Comparison of ENCODE assay signal across 1 cellular context in the genomic region with DNA sequence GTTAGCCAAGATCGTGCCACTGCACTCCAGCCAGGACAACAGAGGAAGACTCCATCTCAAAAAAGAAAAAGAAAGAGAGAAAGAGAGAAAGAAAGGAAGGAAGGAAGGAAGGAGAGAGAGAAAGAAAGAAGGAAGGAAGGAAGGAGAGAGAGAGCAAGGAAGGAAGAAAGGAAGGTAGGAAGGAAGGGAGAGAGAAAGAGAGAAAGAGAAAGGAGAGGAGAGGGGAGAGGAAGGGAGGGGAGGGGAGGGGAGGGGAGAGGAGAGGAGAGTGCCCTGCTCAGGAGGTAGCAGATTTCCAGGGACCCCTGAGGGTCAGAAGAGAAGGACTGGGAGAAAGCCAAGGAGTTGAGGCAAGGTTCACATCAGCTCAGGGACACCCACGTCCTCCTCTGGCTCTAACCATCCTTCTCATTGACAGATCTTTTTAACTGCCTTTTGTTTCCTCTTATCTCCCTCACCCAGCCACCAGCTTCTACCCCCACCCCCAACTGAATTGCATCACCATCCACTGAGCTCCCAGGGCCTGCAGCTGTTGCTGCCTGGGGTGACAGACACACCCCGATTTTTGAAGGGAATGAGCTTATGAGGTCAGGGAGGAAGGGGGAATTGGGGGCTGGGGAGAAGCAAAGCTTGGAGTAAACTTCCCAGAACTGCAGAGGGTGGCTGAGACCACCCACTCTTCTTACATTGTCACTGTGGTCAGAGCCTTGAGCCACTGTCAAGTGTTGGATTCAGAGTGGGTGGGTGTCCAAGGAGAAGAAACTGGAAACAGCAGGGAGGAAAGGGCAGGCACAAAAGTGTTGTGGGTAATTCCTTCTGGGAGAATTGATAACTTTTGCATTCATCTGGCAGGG.
A peak's percentile ranks its signal among the peaks of the same experiment; 100 is the strongest.
TF ChIP-seq lines count a peak whose summit lies in the region.

No MANE protein-coding gene starts in this region.

TF ChIP-seq in K562, 482 proteins besides CTCF, POLR2A, EP300 and RAD21 (continued from another document and continues in another):
- TF ChIP-seq, protein P1, sequence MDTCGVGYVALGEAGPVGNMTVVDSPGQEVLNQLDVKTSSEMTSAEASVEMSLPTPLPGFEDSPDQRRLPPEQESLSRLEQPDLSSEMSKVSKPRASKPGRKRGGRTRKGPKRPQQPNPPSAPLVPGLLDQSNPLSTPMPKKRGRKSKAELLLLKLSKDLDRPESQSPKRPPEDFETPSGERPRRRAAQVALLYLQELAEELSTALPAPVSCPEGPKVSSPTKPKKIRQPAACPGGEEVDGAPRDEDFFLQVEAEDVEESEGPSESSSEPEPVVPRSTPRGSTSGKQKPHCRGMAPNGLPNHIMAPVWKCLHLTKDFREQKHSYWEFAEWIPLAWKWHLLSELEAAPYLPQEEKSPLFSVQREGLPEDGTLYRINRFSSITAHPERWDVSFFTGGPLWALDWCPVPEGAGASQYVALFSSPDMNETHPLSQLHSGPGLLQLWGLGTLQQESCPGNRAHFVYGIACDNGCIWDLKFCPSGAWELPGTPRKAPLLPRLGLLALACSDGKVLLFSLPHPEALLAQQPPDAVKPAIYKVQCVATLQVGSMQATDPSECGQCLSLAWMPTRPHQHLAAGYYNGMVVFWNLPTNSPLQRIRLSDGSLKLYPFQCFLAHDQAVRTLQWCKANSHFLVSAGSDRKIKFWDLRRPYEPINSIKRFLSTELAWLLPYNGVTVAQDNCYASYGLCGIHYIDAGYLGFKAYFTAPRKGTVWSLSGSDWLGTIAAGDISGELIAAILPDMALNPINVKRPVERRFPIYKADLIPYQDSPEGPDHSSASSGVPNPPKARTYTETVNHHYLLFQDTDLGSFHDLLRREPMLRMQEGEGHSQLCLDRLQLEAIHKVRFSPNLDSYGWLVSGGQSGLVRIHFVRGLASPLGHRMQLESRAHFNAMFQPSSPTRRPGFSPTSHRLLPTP (IDR thresholded peaks at IDR 0.05; ENCODE audit: borderline replicate concordance, extremely low read depth, insufficient read length), result no peak
- TF ChIP-seq SP2 (IDR thresholded peaks at IDR 0.05; ENCODE audit: extremely low read depth, low read depth, low read length, poor library complexity, severe bottlenecking), result no peak
- TF ChIP-seq, protein P2, sequence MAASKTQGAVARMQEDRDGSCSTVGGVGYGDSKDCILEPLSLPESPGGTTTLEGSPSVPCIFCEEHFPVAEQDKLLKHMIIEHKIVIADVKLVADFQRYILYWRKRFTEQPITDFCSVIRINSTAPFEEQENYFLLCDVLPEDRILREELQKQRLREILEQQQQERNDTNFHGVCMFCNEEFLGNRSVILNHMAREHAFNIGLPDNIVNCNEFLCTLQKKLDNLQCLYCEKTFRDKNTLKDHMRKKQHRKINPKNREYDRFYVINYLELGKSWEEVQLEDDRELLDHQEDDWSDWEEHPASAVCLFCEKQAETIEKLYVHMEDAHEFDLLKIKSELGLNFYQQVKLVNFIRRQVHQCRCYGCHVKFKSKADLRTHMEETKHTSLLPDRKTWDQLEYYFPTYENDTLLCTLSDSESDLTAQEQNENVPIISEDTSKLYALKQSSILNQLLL (CRISPR knock-in tag; IDR thresholded peaks at IDR 0.05; ENCODE audit: borderline replicate concordance), result no peak
- no peak for TF ChIP-seq POLR2G (IDR thresholded peaks at IDR 0.05; ENCODE audit: low read depth, low read length)
- TF ChIP-seq KLF16 (IDR thresholded peaks at IDR 0.05), result peak; percentile 99
- TF ChIP-seq, protein P3, sequence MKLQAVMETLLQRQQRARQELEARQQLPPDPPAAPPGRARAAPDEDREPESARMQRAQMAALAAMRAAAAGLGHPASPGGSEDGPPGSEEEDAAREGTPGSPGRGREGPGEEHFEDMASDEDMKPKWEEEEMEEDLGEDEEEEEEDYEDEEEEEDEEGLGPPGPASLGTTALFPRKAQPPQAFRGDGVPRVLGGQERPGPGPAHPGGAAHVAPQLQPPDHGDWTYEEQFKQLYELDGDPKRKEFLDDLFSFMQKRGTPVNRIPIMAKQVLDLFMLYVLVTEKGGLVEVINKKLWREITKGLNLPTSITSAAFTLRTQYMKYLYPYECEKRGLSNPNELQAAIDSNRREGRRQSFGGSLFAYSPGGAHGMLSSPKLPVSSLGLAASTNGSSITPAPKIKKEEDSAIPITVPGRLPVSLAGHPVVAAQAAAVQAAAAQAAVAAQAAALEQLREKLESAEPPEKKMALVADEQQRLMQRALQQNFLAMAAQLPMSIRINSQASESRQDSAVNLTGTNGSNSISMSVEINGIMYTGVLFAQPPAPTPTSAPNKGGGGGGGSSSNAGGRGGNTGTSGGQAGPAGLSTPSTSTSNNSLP (IDR thresholded peaks at IDR 0.05; ENCODE audit: borderline replicate concordance, low read depth, low read length), result no peak
- peak; percentile 93 to 99 for TF ChIP-seq RCOR1 (IDR thresholded peaks at IDR 0.05; ENCODE audit: borderline replicate concordance in 1 of 2, low read depth in 2 of 2, low read length in 2 of 2)
- peak; percentile 54; the same call in 1 of the 2 replicates for TF ChIP-seq KAT7 (CRISPR knock-in tag; IDR thresholded peaks at IDR 0.05; ENCODE audit: borderline replicate concordance)
- TF ChIP-seq ZNF3 (CRISPR knock-in tag; IDR thresholded peaks at IDR 0.05), result no peak
- TF ChIP-seq ZNF436 (CRISPR knock-in tag; IDR thresholded peaks at IDR 0.05), result no peak
- TF ChIP-seq HEY1 (CRISPR knock-in tag; IDR thresholded peaks at IDR 0.05; ENCODE audit: borderline replicate concordance), result peak; percentile 94
- TF ChIP-seq ZNF23 (CRISPR knock-in tag; IDR thresholded peaks at IDR 0.05), result no peak
- TF ChIP-seq ZNF766 (CRISPR knock-in tag; conservative IDR thresholded peaks at IDR 0.05), result peak; percentile 95
- no peak for TF ChIP-seq ILF3 (IDR thresholded peaks at IDR 0.05; ENCODE audit: borderline replicate concordance)
- peak; percentile 97 for TF ChIP-seq OTX1 (CRISPR knock-in tag; IDR thresholded peaks at IDR 0.05)
- TF ChIP-seq, protein P4, sequence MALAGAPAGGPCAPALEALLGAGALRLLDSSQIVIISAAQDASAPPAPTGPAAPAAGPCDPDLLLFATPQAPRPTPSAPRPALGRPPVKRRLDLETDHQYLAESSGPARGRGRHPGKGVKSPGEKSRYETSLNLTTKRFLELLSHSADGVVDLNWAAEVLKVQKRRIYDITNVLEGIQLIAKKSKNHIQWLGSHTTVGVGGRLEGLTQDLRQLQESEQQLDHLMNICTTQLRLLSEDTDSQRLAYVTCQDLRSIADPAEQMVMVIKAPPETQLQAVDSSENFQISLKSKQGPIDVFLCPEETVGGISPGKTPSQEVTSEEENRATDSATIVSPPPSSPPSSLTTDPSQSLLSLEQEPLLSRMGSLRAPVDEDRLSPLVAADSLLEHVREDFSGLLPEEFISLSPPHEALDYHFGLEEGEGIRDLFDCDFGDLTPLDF (CRISPR knock-in tag; IDR thresholded peaks at IDR 0.05), result no peak; the same call in 1 of the 2 replicates
- TF ChIP-seq RBM22 (IDR thresholded peaks at IDR 0.05; ENCODE audit: low read depth, low read length, poor library complexity, severe bottlenecking), result no peak
- TF ChIP-seq, protein P5, sequence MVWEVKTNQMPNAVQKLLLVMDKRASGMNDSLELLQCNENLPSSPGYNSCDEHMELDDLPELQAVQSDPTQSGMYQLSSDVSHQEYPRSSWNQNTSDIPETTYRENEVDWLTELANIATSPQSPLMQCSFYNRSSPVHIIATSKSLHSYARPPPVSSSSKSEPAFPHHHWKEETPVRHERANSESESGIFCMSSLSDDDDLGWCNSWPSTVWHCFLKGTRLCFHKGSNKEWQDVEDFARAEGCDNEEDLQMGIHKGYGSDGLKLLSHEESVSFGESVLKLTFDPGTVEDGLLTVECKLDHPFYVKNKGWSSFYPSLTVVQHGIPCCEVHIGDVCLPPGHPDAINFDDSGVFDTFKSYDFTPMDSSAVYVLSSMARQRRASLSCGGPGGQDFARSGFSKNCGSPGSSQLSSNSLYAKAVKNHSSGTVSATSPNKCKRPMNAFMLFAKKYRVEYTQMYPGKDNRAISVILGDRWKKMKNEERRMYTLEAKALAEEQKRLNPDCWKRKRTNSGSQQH (CRISPR knock-in tag; IDR thresholded peaks at IDR 0.05), result peak; percentile 91
- TF ChIP-seq, protein P6, sequence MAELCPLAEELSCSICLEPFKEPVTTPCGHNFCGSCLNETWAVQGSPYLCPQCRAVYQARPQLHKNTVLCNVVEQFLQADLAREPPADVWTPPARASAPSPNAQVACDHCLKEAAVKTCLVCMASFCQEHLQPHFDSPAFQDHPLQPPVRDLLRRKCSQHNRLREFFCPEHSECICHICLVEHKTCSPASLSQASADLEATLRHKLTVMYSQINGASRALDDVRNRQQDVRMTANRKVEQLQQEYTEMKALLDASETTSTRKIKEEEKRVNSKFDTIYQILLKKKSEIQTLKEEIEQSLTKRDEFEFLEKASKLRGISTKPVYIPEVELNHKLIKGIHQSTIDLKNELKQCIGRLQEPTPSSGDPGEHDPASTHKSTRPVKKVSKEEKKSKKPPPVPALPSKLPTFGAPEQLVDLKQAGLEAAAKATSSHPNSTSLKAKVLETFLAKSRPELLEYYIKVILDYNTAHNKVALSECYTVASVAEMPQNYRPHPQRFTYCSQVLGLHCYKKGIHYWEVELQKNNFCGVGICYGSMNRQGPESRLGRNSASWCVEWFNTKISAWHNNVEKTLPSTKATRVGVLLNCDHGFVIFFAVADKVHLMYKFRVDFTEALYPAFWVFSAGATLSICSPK (IDR thresholded peaks at IDR 0.05; ENCODE audit: borderline replicate concordance), result peak; percentile 67; the same call in 1 of the 2 replicates
- TF ChIP-seq, protein P7, sequence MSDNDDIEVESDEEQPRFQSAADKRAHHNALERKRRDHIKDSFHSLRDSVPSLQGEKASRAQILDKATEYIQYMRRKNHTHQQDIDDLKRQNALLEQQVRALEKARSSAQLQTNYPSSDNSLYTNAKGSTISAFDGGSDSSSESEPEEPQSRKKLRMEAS (CRISPR knock-in tag; IDR thresholded peaks at IDR 0.05), result peak; percentile 75
- peak; percentile 69 for TF ChIP-seq SMARCA5 (IDR thresholded peaks at IDR 0.05)
- TF ChIP-seq MECOM (CRISPR knock-in tag; IDR thresholded peaks at IDR 0.05), result peak; percentile 90
- no peak for TF ChIP-seq HDAC8 (tag; IDR thresholded peaks at IDR 0.05)
- TF ChIP-seq PCBP1 (IDR thresholded peaks at IDR 0.05; ENCODE audit: low read depth, low read length, poor library complexity, severe bottlenecking), result peak; percentile 60
- peak; percentile 98 for TF ChIP-seq NCOA1 (IDR thresholded peaks at IDR 0.05; ENCODE audit: low read depth)
- no peak for TF ChIP-seq ZNF780A (CRISPR knock-in tag; IDR thresholded peaks at IDR 0.05)
- TF ChIP-seq BRF1 (IDR thresholded peaks at IDR 0.05; ENCODE audit: borderline replicate concordance, extremely low read depth, insufficient read length), result no peak
- TF ChIP-seq ZBTB8A (IDR thresholded peaks at IDR 0.05; ENCODE audit: partially characterized antibody), result no peak
- TF ChIP-seq, protein P8, sequence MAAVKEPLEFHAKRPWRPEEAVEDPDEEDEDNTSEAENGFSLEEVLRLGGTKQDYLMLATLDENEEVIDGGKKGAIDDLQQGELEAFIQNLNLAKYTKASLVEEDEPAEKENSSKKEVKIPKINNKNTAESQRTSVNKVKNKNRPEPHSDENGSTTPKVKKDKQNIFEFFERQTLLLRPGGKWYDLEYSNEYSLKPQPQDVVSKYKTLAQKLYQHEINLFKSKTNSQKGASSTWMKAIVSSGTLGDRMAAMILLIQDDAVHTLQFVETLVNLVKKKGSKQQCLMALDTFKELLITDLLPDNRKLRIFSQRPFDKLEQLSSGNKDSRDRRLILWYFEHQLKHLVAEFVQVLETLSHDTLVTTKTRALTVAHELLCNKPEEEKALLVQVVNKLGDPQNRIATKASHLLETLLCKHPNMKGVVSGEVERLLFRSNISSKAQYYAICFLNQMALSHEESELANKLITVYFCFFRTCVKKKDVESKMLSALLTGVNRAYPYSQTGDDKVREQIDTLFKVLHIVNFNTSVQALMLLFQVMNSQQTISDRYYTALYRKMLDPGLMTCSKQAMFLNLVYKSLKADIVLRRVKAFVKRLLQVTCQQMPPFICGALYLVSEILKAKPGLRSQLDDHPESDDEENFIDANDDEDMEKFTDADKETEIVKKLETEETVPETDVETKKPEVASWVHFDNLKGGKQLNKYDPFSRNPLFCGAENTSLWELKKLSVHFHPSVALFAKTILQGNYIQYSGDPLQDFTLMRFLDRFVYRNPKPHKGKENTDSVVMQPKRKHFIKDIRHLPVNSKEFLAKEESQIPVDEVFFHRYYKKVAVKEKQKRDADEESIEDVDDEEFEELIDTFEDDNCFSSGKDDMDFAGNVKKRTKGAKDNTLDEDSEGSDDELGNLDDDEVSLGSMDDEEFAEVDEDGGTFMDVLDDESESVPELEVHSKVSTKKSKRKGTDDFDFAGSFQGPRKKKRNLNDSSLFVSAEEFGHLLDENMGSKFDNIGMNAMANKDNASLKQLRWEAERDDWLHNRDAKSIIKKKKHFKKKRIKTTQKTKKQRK (IDR thresholded peaks at IDR 0.05; ENCODE audit: borderline replicate concordance, low read depth, low read length), result no peak
- no peak for TF ChIP-seq ZNF77 (CRISPR knock-in tag; IDR thresholded peaks at IDR 0.05)
- 0 out of 2 replicates have a peak, but pooled peaks have one; percentile 34 for TF ChIP-seq FOXK1 (CRISPR knock-in tag; IDR thresholded peaks at IDR 0.05; ENCODE audit: borderline replicate concordance)
- peak; percentile 98 for TF ChIP-seq PML (IDR thresholded peaks at IDR 0.05; ENCODE audit: low read length)
- no peak; the same call in 1 of the 2 replicates for TF ChIP-seq CBX5 (IDR thresholded peaks at IDR 0.05; ENCODE audit: borderline replicate concordance, low read depth)
- TF ChIP-seq, protein P9, sequence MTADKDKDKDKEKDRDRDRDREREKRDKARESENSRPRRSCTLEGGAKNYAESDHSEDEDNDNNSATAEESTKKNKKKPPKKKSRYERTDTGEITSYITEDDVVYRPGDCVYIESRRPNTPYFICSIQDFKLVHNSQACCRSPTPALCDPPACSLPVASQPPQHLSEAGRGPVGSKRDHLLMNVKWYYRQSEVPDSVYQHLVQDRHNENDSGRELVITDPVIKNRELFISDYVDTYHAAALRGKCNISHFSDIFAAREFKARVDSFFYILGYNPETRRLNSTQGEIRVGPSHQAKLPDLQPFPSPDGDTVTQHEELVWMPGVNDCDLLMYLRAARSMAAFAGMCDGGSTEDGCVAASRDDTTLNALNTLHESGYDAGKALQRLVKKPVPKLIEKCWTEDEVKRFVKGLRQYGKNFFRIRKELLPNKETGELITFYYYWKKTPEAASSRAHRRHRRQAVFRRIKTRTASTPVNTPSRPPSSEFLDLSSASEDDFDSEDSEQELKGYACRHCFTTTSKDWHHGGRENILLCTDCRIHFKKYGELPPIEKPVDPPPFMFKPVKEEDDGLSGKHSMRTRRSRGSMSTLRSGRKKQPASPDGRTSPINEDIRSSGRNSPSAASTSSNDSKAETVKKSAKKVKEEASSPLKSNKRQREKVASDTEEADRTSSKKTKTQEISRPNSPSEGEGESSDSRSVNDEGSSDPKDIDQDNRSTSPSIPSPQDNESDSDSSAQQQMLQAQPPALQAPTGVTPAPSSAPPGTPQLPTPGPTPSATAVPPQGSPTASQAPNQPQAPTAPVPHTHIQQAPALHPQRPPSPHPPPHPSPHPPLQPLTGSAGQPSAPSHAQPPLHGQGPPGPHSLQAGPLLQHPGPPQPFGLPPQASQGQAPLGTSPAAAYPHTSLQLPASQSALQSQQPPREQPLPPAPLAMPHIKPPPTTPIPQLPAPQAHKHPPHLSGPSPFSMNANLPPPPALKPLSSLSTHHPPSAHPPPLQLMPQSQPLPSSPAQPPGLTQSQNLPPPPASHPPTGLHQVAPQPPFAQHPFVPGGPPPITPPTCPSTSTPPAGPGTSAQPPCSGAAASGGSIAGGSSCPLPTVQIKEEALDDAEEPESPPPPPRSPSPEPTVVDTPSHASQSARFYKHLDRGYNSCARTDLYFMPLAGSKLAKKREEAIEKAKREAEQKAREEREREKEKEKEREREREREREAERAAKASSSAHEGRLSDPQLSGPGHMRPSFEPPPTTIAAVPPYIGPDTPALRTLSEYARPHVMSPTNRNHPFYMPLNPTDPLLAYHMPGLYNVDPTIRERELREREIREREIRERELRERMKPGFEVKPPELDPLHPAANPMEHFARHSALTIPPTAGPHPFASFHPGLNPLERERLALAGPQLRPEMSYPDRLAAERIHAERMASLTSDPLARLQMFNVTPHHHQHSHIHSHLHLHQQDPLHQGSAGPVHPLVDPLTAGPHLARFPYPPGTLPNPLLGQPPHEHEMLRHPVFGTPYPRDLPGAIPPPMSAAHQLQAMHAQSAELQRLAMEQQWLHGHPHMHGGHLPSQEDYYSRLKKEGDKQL (CRISPR knock-in tag; IDR thresholded peaks at IDR 0.05; ENCODE audit: borderline replicate concordance), result no peak
